24 cellular contexts compared by ENCODE assay signal in the genomic region with DNA sequence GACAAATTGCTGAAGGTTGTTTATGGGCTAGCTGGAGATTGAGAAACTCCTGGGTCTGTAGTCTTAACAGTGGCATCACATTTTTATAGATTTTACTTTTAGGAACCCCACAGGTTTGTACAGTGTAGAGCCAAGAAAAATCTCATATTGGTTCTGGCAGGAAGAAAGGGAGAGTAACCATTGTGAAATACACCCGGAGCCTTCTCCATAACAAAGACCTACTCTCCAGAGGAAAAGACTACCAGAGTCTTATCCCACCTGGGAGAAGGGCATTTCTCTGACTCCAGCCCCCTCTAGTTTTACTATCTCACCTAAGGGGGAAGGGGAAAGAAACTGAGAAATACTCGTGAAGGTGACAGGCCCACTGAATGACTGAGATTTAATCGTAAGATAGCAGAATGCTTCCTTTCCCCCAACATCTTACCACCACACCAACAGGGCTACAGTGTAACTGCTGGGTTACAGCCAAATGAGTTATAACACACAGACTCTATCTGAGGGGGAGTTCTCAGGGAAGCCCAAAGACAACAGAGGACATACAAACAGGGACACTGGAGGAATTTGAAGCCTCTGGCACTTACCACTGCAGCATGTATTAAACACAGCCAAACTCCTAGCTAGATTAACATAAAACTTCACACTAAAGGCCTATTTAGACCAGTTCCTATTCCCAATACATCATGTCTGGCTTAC. TPM values are rescaled to one million over a fixed set of nuclear protein-coding genes. Genes with fewer than 3 reads are reported as not detected.
"Had no signal": no experiment of that assay in that cellular context is flagged by ENCODE, and none has a peak within 500 bp of the region (broad histone marks: within the 10 kb centered on the region; RNA-seq: fewer than 3 reads in every experiment).

No MANE protein-coding gene starts in this region.

- H3K9me3 Mint-ChIP-seq: dendritic cell treated with granulocyte-macrophage colony-stimulating factor and Interleukin-4, amounts not matched to agents 40 ng/mL and 50 ng/mL, for 4 days; natural killer cell treated with Interleukin-12 subunit alpha and Interleukin-12 subunit beta and Interleukin-15 and Interleukin-18, amount 100 ng/mL, for 72 hours; stimulated activated naive CD8-positive, alpha-beta T cell treated with anti-CD3 and anti-CD28 coated beads, Interleukin-15, Interleukin-2, amounts not matched to agents 100 ng/mL and 50 ng/mL, for 24 hours had no signal

- H3K36me3 ChIP-seq: esophagus squamous epithelium, left ventricle myocardium inferior, lower lobe of right lung, pancreas, prostate gland, right lobe of liver, spleen, tibial nerve, upper lobe of right lung had no signal

- H3K4me1 Mint-ChIP-seq: immature natural killer cell; memory B cell; stimulated activated memory B cell treated with anti-CD40 and anti-IgM and Interleukin-4, amounts not matched to agents 10 μg/mL and 1 μg/mL and 100 μg/mL, for 72 hours had no signal

- H3K27ac ChIP-seq: esophagus squamous epithelium, left ventricle myocardium inferior, lower lobe of right lung, pancreas, prostate gland, right lobe of liver, spleen, testis, tibial nerve, upper lobe of right lung had no signal

- H3K4me3 Mint-ChIP-seq: dendritic cell treated with granulocyte-macrophage colony-stimulating factor and Interleukin-4, amounts not matched to agents 40 ng/mL and 50 ng/mL, for 4 days; effector memory CD8-positive, alpha-beta T cell; immature natural killer cell; memory B cell; natural killer cell treated with Interleukin-12 subunit alpha and Interleukin-12 subunit beta and Interleukin-15 and Interleukin-18, amount 100 ng/mL, for 72 hours; stimulated activated memory B cell treated with anti-CD40 and anti-IgM and Interleukin-4, amounts not matched to agents 10 μg/mL and 1 μg/mL and 100 μg/mL, for 72 hours; stimulated activated naive CD8-positive, alpha-beta T cell treated with anti-CD3 and anti-CD28 coated beads, Interleukin-15, Interleukin-2, amounts not matched to agents 100 ng/mL and 50 ng/mL, for 24 hours had no signal

- ATAC-seq: effector memory CD8-positive, alpha-beta T cell; lower lobe of right lung; natural killer cell treated with Interleukin-12 subunit alpha and Interleukin-12 subunit beta and Interleukin-15 and Interleukin-18, amount 100 ng/mL, for 72 hours; pancreas; right lobe of liver; stimulated activated memory B cell treated with anti-CD40 and anti-IgM and Interleukin-4, amounts not matched to agents 10 μg/mL and 1 μg/mL and 100 μg/mL, for 72 hours; upper lobe of right lung had no signal

- H3K4me1 ChIP-seq: esophagus squamous epithelium, left ventricle myocardium inferior, lower lobe of right lung, pancreas, prostate gland, right lobe of liver, spleen, testis, tibial nerve, upper lobe of right lung had no signal

- H3K36me3 Mint-ChIP-seq: immature natural killer cell; memory B cell; natural killer cell treated with Interleukin-12 subunit alpha and Interleukin-12 subunit beta and Interleukin-15 and Interleukin-18, amount 100 ng/mL, for 72 hours; stimulated activated memory B cell treated with anti-CD40 and anti-IgM and Interleukin-4, amounts not matched to agents 10 μg/mL and 1 μg/mL and 100 μg/mL, for 72 hours had no signal

- H3K4me3 ChIP-seq: esophagus squamous epithelium, left ventricle myocardium inferior, lower lobe of right lung, pancreas, prostate gland, right lobe of liver, spleen, testis, tibial nerve, upper lobe of right lung had no signal

- H3K27ac Mint-ChIP-seq: dendritic cell treated with granulocyte-macrophage colony-stimulating factor and Interleukin-4, amounts not matched to agents 40 ng/mL and 50 ng/mL, for 4 days; effector memory CD8-positive, alpha-beta T cell; immature natural killer cell; memory B cell; natural killer cell treated with Interleukin-12 subunit alpha and Interleukin-12 subunit beta and Interleukin-15 and Interleukin-18, amount 100 ng/mL, for 72 hours; stimulated activated memory B cell treated with anti-CD40 and anti-IgM and Interleukin-4, amounts not matched to agents 10 μg/mL and 1 μg/mL and 100 μg/mL, for 72 hours; stimulated activated naive CD8-positive, alpha-beta T cell treated with anti-CD3 and anti-CD28 coated beads, Interleukin-15, Interleukin-2, amounts not matched to agents 100 ng/mL and 50 ng/mL, for 24 hours had no signal

- H3K9me3 ChIP-seq: esophagus squamous epithelium, lower lobe of right lung, pancreas, prostate gland, right lobe of liver, testis, tibial nerve, upper lobe of right lung had no signal

- H3K27me3 ChIP-seq: right lobe of liver, testis, tibial nerve had no signal

- DNase-seq: effector memory CD8-positive, alpha-beta T cell; esophagus squamous epithelium; foreskin fibroblast; immature natural killer cell; left ventricle myocardium inferior; lower lobe of right lung; midbrain; occipital lobe; pancreas; right lobe of liver; spleen; stimulated activated CD4-positive, alpha-beta T cell treated with anti-CD3 and anti-CD28 coated beads, Interleukin-15, amount 100 ng/mL, for 24 hours; stimulated activated CD4-positive, alpha-beta T cell treated with anti-CD3 and anti-CD28 coated beads, Interleukin-1b, Interleukin-23, amount 100 ng/mL, for 48 hours; stimulated activated CD4-positive, alpha-beta T cell treated with anti-CD3 and anti-CD28 coated beads, Interleukin-4, amount 100 ng/mL, for 24 hours; testis; upper lobe of right lung had no signal

RNA-seq across cellular contexts. Expression of a gene that starts 56.1 kb away (rescaled TPM):
- total RNA-seq: natural killer cell treated with Interleukin-12 subunit alpha and Interleukin-12 subunit beta and Interleukin-15 and Interleukin-18, amount 100 ng/mL, for 72 hours; right lobe of liver had no signal
- polyA plus RNA-seq: immature natural killer cell, keratinocyte had no signal
